Comparison of ENCODE assay signal across 8 cellular contexts in genomic region chr9:74773886-74774479, GRCh38.
DNase-seq lines count a peak whose midpoint lies in the region; ATAC-seq and TF ChIP-seq lines count a peak whose summit lies in the region.

No MANE protein-coding gene starts in this region.

- no peaks in the 10 kb centered on the region for H3K36me3 Mint-ChIP-seq in activated CD4-positive, alpha-beta memory T cell treated with anti-CD3 and anti-CD28 coated beads for 36 hours

- no peak overlapping the region for H3K4me3 ChIP-seq in lower lobe of right lung

- intact Hi-C loops in activated CD4-positive, alpha-beta memory T cell treated with anti-CD3 and anti-CD28 coated beads for 36 hours (cut with micrococcal nuclease), result loop anchor here (1.0 to 10.0 kb wide), 8 partner anchors 113 to 1657 kb away; partner anchors contain the start of gene TRPM6
- intact Hi-C loops in lower lobe of right lung (cut with DNase I), result loop anchor here (5.0 to 10.0 kb wide), 2 partner anchors 228 to 301 kb away; no protein-coding TSS in a partner anchor

- ATAC-seq in HG03175 (IDR thresholded peaks at IDR 0.05; ENCODE audit: unreplicated experiment) (peak; percentile 60), lower lobe of right lung (peak; percentile 78 to 79)

- H3K9me3 ChIP-seq in lower lobe of right lung, result no peaks in the 10 kb centered on the region

- no peak overlapping the region for H3K4me3 Mint-ChIP-seq in activated CD4-positive, alpha-beta memory T cell treated with anti-CD3 and anti-CD28 coated beads for 36 hours

- DNase-seq in SHP77 (lab: John Stamatoyannopoulos, UW) (peak; percentile 26 to 47), SHP77 treated with DMSO at 0.1 percent for 48 hours (lab: John Stamatoyannopoulos, UW) (no peak), NCI-H460 (ENCODE audit: extremely low read depth, low read depth) (peak; percentile 74), lower lobe of right lung (peak; percentile 76)
- DNase-seq in activated CD4-positive, alpha-beta memory T cell treated with anti-CD3 and anti-CD28 coated beads for 36 hours, result peak; percentile 79
- DNase-seq in effector CD4-positive, alpha-beta T cell, result peak; percentile 63
- DNase-seq in stimulated activated CD8-positive, alpha-beta memory T cell treated with anti-CD3 and anti-CD28 coated beads, Interleukin-12 subunit alpha, Interleukin-12 subunit beta, amount 100 ng/mL, for 4 hours (ENCODE audit: low read depth), result peak; percentile 31

- peak; percentile 91 for TF ChIP-seq CTCF in lower lobe of right lung (IDR thresholded peaks at IDR 0.05)

- no peaks in the 10 kb centered on the region for H3K4me1 ChIP-seq in lower lobe of right lung

- H3K27me3 Mint-ChIP-seq in activated CD4-positive, alpha-beta memory T cell treated with anti-CD3 and anti-CD28 coated beads for 36 hours, result peaks cover 17% of the 10 kb centered on the region

- H3K4me1 Mint-ChIP-seq in activated CD4-positive, alpha-beta memory T cell treated with anti-CD3 and anti-CD28 coated beads for 36 hours (ENCODE audit: low read depth), result peaks cover 14% of the 10 kb centered on the region

- POLR2A ChIA-PET in activated CD4-positive, alpha-beta memory T cell treated with anti-CD3 and anti-CD28 coated beads for 36 hours (lab: Charles Lee), result no interaction called here

- CTCF ChIA-PET in activated CD4-positive, alpha-beta memory T cell treated with anti-CD3 and anti-CD28 coated beads for 36 hours (lab: Charles Lee), result interaction anchor here (0.6 to 8.2 kb wide), 29 partner anchors 10 to 1091 kb away, joined by 3 to 178 read pairs (median 4); partner anchors contain the start of genes C9orf40 and CARNMT1

- no peaks in the 10 kb centered on the region for H3K27me3 ChIP-seq in lower lobe of right lung (ENCODE audit: low read depth)

- H3K9me3 Mint-ChIP-seq in activated CD4-positive, alpha-beta memory T cell treated with anti-CD3 and anti-CD28 coated beads for 36 hours, result no peaks in the 10 kb centered on the region

- no peak overlapping the region for H3K27ac Mint-ChIP-seq in activated CD4-positive, alpha-beta memory T cell treated with anti-CD3 and anti-CD28 coated beads for 36 hours

- no peaks in the 10 kb centered on the region for H3K36me3 ChIP-seq in lower lobe of right lung

- H3K27ac ChIP-seq in lower lobe of right lung, result no peak overlapping the region
